ENCODE assay signal across 8 cellular contexts in the genomic region with DNA sequence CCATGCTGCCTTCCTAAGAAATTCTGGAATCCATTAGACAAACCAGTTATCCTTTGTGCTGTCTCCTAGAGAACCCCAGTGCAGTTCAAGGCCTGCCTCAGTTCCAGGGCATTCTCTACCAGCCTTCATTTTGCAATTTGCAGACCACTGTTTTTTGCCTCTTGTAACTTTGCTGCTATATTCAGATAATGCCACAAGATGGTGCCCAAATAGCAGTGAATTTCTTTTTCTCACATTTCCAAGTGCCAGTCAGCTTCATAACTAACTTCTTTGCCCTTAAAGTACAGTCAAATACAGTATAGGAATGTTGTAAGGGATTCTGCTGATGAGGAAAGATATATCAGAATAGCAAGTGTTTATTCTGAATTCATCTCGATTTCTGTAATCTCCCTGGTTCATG. TPM values are rescaled to one million over a fixed set of nuclear protein-coding genes. Genes with fewer than 3 reads are reported as not detected.
DNase-seq lines count a peak whose midpoint lies in the region; ATAC-seq, FAIRE-seq and TF ChIP-seq lines count a peak whose summit lies in the region.
"Had no signal": no experiment of that assay in that cellular context is flagged by ENCODE, and none has a peak within 500 bp of the region (broad histone marks: within the 10 kb centered on the region; RNA-seq: fewer than 3 reads in every experiment).

No MANE protein-coding gene starts in this region.

- no peak overlapping the region for H3K27ac Mint-ChIP-seq in progenitor cell of endocrine pancreas

- no peak overlapping the region for H2AFZ ChIP-seq in endothelial cell of umbilical vein (ENCODE audit: low read depth, low read length)

- no peaks in the 10 kb centered on the region for H4K20me1 ChIP-seq in endothelial cell of umbilical vein (replicated peaks; ENCODE audit: control insufficient read depth, extremely low read depth, insufficient read depth, low read length)

- CTCF ChIA-PET in endothelial cell of umbilical vein (lab: Charles Lee), result interaction anchor here (0.6 to 4.3 kb wide), 11 partner anchors 23 to 1034 kb away, joined by 3 to 68 read pairs (median 3); a partner anchor contains a TSS

- no peaks in the 10 kb centered on the region for H3K79me2 ChIP-seq in endothelial cell of umbilical vein (ENCODE audit: control insufficient read depth, insufficient read depth, low read length)

- no peak for ATAC-seq in GM19463 (IDR thresholded peaks at IDR 0.05; ENCODE audit: unreplicated experiment)
- no peak for ATAC-seq in GM18498 (IDR thresholded peaks at IDR 0.05; ENCODE audit: unreplicated experiment)

- no peaks in the 10 kb centered on the region for H3K9me1 ChIP-seq in endothelial cell of umbilical vein (replicated peaks; ENCODE audit: control insufficient read depth, extremely low read depth, insufficient read depth, low read length)

- H3K4me1 Mint-ChIP-seq in progenitor cell of endocrine pancreas (ENCODE audit: low read depth), result no peaks in the 10 kb centered on the region

- H3K27me3 Mint-ChIP-seq in progenitor cell of endocrine pancreas, result no peaks in the 10 kb centered on the region

- H3K27me3 ChIP-seq in endothelial cell of umbilical vein (ENCODE audit: control insufficient read depth in 2 of 2, insufficient read depth in 2 of 2, low read length in 2 of 2), result no peaks in the 10 kb centered on the region

- H3K36me3 Mint-ChIP-seq in progenitor cell of endocrine pancreas (ENCODE audit: insufficient read depth), result peaks cover 4% of the 10 kb centered on the region

- no peak overlapping the region for H3K4me3 Mint-ChIP-seq in progenitor cell of endocrine pancreas (ENCODE audit: low read depth)

- POLR2A ChIA-PET in endothelial cell of umbilical vein (lab: Charles Lee), result no interaction called here

- H3K9ac ChIP-seq in endothelial cell of umbilical vein (replicated peaks; ENCODE audit: extremely low read depth, insufficient read depth, low read length), result no peak overlapping the region

- TF ChIP-seq CTCF in GM12874 (IDR thresholded peaks at IDR 0.05; ENCODE audit: insufficient read depth, low read depth, low read length) (0 out of 2 replicates have a peak, but pooled peaks have one; percentile 9), endothelial cell of umbilical vein (IDR thresholded peaks at IDR 0.05; ENCODE audit: extremely low read depth in 1 of 2, insufficient read depth in 1 of 2, low read depth in 1 of 2, low read length in 2 of 2) (peak; percentile 29 to 39), progenitor cell of endocrine pancreas (IDR thresholded peaks at IDR 0.05; ENCODE audit: unreplicated experiment) (peak; percentile 51)

- H3K9me3 Mint-ChIP-seq in progenitor cell of endocrine pancreas (ENCODE audit: low read depth), result no peaks in the 10 kb centered on the region

- BruUV-seq in endothelial cell of umbilical vein (replicated peaks; lab: Mats Ljungman, UMichigan), result no TSS peak

- DNase-seq in NCI-H2227 (lab: John Stamatoyannopoulos, UW; ENCODE audit: unreplicated experiment) (peak; percentile 10), endothelial cell of umbilical vein (ENCODE audit: low read depth, low spot score) (peak; percentile 48), progenitor cell of endocrine pancreas (ENCODE audit: low spot score, unreplicated experiment) (no peak), NCI-H526 (lab: John Stamatoyannopoulos, UW) (no peak)
- DNase-seq: activated CD4-positive, CD25-positive, alpha-beta regulatory T cell treated with anti-CD3 and anti-CD28 coated beads, Interleukin-2, amount 50 U/mL, for 72 hours had no signal

- peaks cover 2 to 6% of the 10 kb centered on the region in 2 experiments for H3K36me3 ChIP-seq in endothelial cell of umbilical vein (ENCODE audit: control insufficient read depth in 2 of 2, extremely low read depth in 1 of 2, insufficient read depth in 2 of 2, low read length in 2 of 2)

- no peak overlapping the region for H3K27ac ChIP-seq in endothelial cell of umbilical vein (ENCODE audit: insufficient read depth, low read depth, low read length)

- H3K4me3 ChIP-seq in endothelial cell of umbilical vein (replicated peaks in 1 of 3; ENCODE audit: insufficient read depth in 1 of 3, low read depth in 1 of 3, low read length in 3 of 3), result no peak overlapping the region

- dilution Hi-C loops in endothelial cell of umbilical vein (cut with MboI; ENCODE audit: extremely low pct_ligation_motif_present, low sequenced_read_pairs), result no loop called here

- TF ChIP-seq POLR2A in endothelial cell of umbilical vein (IDR thresholded peaks at IDR 0.05; ENCODE audit: low read depth, low read length), result no peak

- peak; percentile 80 for FAIRE-seq in endothelial cell of umbilical vein (lab: Jason Lieb, UNC)

- no peaks in the 10 kb centered on the region for H3K4me1 ChIP-seq in endothelial cell of umbilical vein (ENCODE audit: control insufficient read depth, extremely low read depth, insufficient read depth, low read length)

- intact Hi-C loops in endothelial cell of umbilical vein (cut with micrococcal nuclease), result loop anchor here (1.0 kb wide), 1 partner anchor 66 kb away; no protein-coding TSS in a partner anchor

- H3K4me2 ChIP-seq in endothelial cell of umbilical vein (ENCODE audit: insufficient read depth, low read length), result no peak overlapping the region

- no peaks in the 10 kb centered on the region for H3K9me3 ChIP-seq in endothelial cell of umbilical vein (replicated peaks; ENCODE audit: control insufficient read depth, insufficient read depth, low read length)

TF ChIP-seq in endothelial cell of umbilical vein, 7 proteins besides CTCF, POLR2A, EP300 and RAD21:
- no peak for TF ChIP-seq JUN (IDR thresholded peaks at IDR 0.05; ENCODE audit: borderline replicate concordance, insufficient read depth, insufficient read length, low read depth)
- TF ChIP-seq GATA2 (IDR thresholded peaks at IDR 0.05; ENCODE audit: insufficient read depth, insufficient read length, low read depth, low read length), result no peak
- TF ChIP-seq FOS (IDR thresholded peaks at IDR 0.05; ENCODE audit: borderline replicate concordance, insufficient read depth, low read length), result no peak
- no peak for TF ChIP-seq MYC (IDR thresholded peaks at IDR 0.05; ENCODE audit: low read depth, low read length)
- TF ChIP-seq, protein P1, sequence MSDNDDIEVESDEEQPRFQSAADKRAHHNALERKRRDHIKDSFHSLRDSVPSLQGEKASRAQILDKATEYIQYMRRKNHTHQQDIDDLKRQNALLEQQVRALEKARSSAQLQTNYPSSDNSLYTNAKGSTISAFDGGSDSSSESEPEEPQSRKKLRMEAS (IDR thresholded peaks at IDR 0.05; ENCODE audit: insufficient read depth, insufficient read length), result no peak
- TF ChIP-seq POLR2AphosphoS5 (IDR thresholded peaks at IDR 0.05; ENCODE audit: insufficient read depth, low read depth, low read length), result no peak

RNA-seq across cellular contexts. Expression of a gene that starts 25.2 kb away (rescaled TPM):
- total RNA-seq in endothelial cell of umbilical vein (0.92 and 1.4 TPM in 2 replicates), progenitor cell of endocrine pancreas (3.6 and 3.7 TPM in 2 replicates)
- 1.8 and 1.9 TPM in 2 replicates for polyA plus RNA-seq in endothelial cell of umbilical vein
- 1.3 and 1.9 TPM in 2 replicates for polyA plus RNA-seq in endothelial cell of umbilical vein (2011; cell fraction: cytosol; rRNA removed)
- 1.6 and 1.8 TPM in 2 replicates for polyA plus RNA-seq in endothelial cell of umbilical vein (2011; cell fraction: nucleus; rRNA removed)
- polyA plus RNA-seq in endothelial cell of umbilical vein (2012), result 1.4 and 2.2 TPM in 2 replicates
- 1.5 and 3.2 TPM in 2 replicates for polyA minus RNA-seq in endothelial cell of umbilical vein
- polyA minus RNA-seq in endothelial cell of umbilical vein (2011; cell fraction: cytosol; rRNA and poly(A)+ RNA removed), result not detected
- 0.58 and 0.67 TPM in 2 replicates for polyA minus RNA-seq in endothelial cell of umbilical vein (2011; cell fraction: nucleus; rRNA and poly(A)+ RNA removed)

Comparison
In these comparisons a context has a peak if more than half of its experiments do, and no peak if none do; other contexts are left out.
1. DNase-seq: peak in NCI-H2227 (single experiment) and endothelial cell of umbilical vein (single experiment); none in progenitor cell of endocrine pancreas (single experiment) and NCI-H526 (0 of 2).
2. Peak in every context shown above with its lines, with median percentiles within 50 percentile points of each other: CTCF ChIP-seq.